ENCODE assay signal across 14 cellular contexts in genomic region chr16:84928679-84929420, GRCh38.
DNase-seq lines count a peak whose midpoint lies in the region; ATAC-seq, FAIRE-seq and TF ChIP-seq lines count a peak whose summit lies in the region.
"Had no signal": no experiment of that assay in that cellular context is flagged by ENCODE, and none has a peak within 500 bp of the region (broad histone marks: within the 10 kb centered on the region; RNA-seq: fewer than 3 reads in every experiment).

No MANE protein-coding gene starts in this region.

- H4K20me1 ChIP-seq in GM23248 (ENCODE audit: insufficient read depth), result no peaks in the 10 kb centered on the region
- peaks cover 5% of the 10 kb centered on the region; the same call in 1 of the 2 replicates for H4K20me1 ChIP-seq in K562 (replicated peaks; ENCODE audit: control insufficient read depth, insufficient read depth, low read length)

- H2AFZ ChIP-seq in GM23248 (peak overlapping the region; percentile 36; the same call in 1 of the 2 replicates), K562 (ENCODE audit: low read depth, low read length) (no peak overlapping the region)

- intact Hi-C loops in K562 (cut with micrococcal nuclease), result loop anchor here (5.0 kb wide), 1 partner anchor 158 kb away; no protein-coding TSS in a partner anchor
- intact Hi-C loops in activated naive CD4-positive, alpha-beta T cell treated with anti-CD3 and anti-CD28 coated beads for 36 hours (cut with micrococcal nuclease), result no loop called here

- peak; percentile 90 for DNase-seq in GM23248
- peak in 3 of 4 experiments; percentile 28 to 70 (median 65) for DNase-seq in K562 (ENCODE audit: extremely low read depth in 1 of 4, low spot score in 3 of 4)
- DNase-seq in immature natural killer cell, result no peak
- DNase-seq in stimulated activated effector memory CD8-positive, alpha-beta T cell treated with anti-CD3 and anti-CD28 coated beads, Interleukin-12 subunit alpha, Interleukin-12 subunit beta, amount 100 ng/mL, for 72 hours (ENCODE audit: low spot score in 2 of 2), result no peak
- DNase-seq in GM10248 (ENCODE audit: extremely low spot score), result no peak
- DNase-seq in NCI-H187 (lab: John Stamatoyannopoulos, UW), result no peak
- DNase-seq in activated naive CD4-positive, alpha-beta T cell treated with anti-CD3 and anti-CD28 coated beads for 36 hours, result no peak
- DNase-seq in HEK293T (ENCODE audit: extremely low spot score), result no peak
- DNase-seq: COR-L47, NCI-H1048, T-helper 9 cell had no signal

- no TSS peak for BruUV-seq in K562 (replicated peaks; lab: Mats Ljungman, UMichigan)

- peak overlapping the region; percentile 51 for H3K9ac ChIP-seq in GM23248
- no peak overlapping the region; a peak in 1 of 4 replicates for H3K9ac ChIP-seq in K562 (ENCODE audit: insufficient read depth in 1 of 2, low read depth in 2 of 2, low read length in 2 of 2)

- H3F3A ChIP-seq in GM23248 (ENCODE audit: insufficient read depth), result no peaks in the 10 kb centered on the region; the same call in 1 of the 2 replicates

- H3K4me2 ChIP-seq in GM23248 (ENCODE audit: unreplicated experiment) (peak overlapping the region; percentile 46), K562 (ENCODE audit: insufficient read depth, low read length) (no peak overlapping the region)

- POLR2A ChIA-PET in K562 (lab: Yijun Ruan, JAX), result interaction anchor here (0.7 to 0.8 kb wide), 4 partner anchors 17 to 115 kb away, joined by 3 to 4 read pairs (median 3); no protein-coding TSS in a partner anchor
- POLR2A ChIA-PET in GM10248 (lab: Yijun Ruan, JAX), result no interaction called here
- POLR2A ChIA-PET in HEK293T (lab: Yijun Ruan, JAX), result no interaction called here

- no peak for TF ChIP-seq POLR2A in K562 (conservative IDR thresholded peaks at IDR 0.05)

- H3K36me3 Mint-ChIP-seq in immature natural killer cell, result no peaks in the 10 kb centered on the region
- H3K36me3 Mint-ChIP-seq in stimulated activated effector memory CD8-positive, alpha-beta T cell treated with anti-CD3 and anti-CD28 coated beads, Interleukin-12 subunit alpha, Interleukin-12 subunit beta, amount 100 ng/mL, for 72 hours, result peaks cover 32% of the 10 kb centered on the region
- no peaks in the 10 kb centered on the region for H3K36me3 Mint-ChIP-seq in activated naive CD4-positive, alpha-beta T cell treated with anti-CD3 and anti-CD28 coated beads for 36 hours (ENCODE audit: low read depth)
- H3K36me3 Mint-ChIP-seq: brain, memory B cell had no signal

- H3K4me1 ChIP-seq in GM23248 (ENCODE audit: insufficient read depth), result peaks cover 23% of the 10 kb centered on the region
- H3K4me1 ChIP-seq in K562 (replicated peaks in 1 of 2; ENCODE audit: control insufficient read depth in 2 of 2, insufficient read depth in 2 of 2, low read length in 2 of 2), result peaks cover 10 to 57% of the 10 kb centered on the region in 2 experiments

- WGBS in GM23248 (ENCODE audit: low coverage in 1 of 2, low lambda C conversion rate in 2 of 2, missing lambda C conversion rate in 2 of 2), 2 experiments, result 10 to 14% methylated on average over 16 of the region's 16 CpGs
- WGBS in K562 (ENCODE audit: insufficient coverage, low coverage, missing lambda C conversion rate), result 33% methylated on average over 16 of the region's 16 CpGs

- peak; percentile 15; the same call in 2 of the 3 replicates for ATAC-seq in K562
- no peak for ATAC-seq in stimulated activated effector memory CD8-positive, alpha-beta T cell treated with anti-CD3 and anti-CD28 coated beads, Interleukin-12 subunit alpha, Interleukin-12 subunit beta, amount 100 ng/mL, for 72 hours

- H3K9me1 ChIP-seq in K562 (ENCODE audit: control insufficient read depth, insufficient read depth, low read length), result peaks cover 6% of the 10 kb centered on the region

- H3K79me2 ChIP-seq in GM23248 (ENCODE audit: insufficient read depth) (no peaks in the 10 kb centered on the region), K562 (ENCODE audit: control insufficient read depth, insufficient read depth, low read length) (no peaks in the 10 kb centered on the region)

- peaks cover 0 to 4% (median 0%) of the 10 kb centered on the region in 6 donors for H3K9me3 Mint-ChIP-seq in immature natural killer cell
- H3K9me3 Mint-ChIP-seq in stimulated activated effector memory CD8-positive, alpha-beta T cell treated with anti-CD3 and anti-CD28 coated beads, Interleukin-12 subunit alpha, Interleukin-12 subunit beta, amount 100 ng/mL, for 72 hours, result no peaks in the 10 kb centered on the region
- peaks cover 3% of the 10 kb centered on the region for H3K9me3 Mint-ChIP-seq in activated naive CD4-positive, alpha-beta T cell treated with anti-CD3 and anti-CD28 coated beads for 36 hours
- H3K9me3 Mint-ChIP-seq: memory B cell had no signal

- H3K27ac ChIP-seq in GM23248 (no peak overlapping the region), K562 (ENCODE audit: extremely low read depth, low read depth, low read length) (no peak overlapping the region)
- H3K27ac ChIP-seq: HL-60 had no signal

- peak in 1 of 2 experiments; percentile 21; a peak in 1 of 4 replicates for TF ChIP-seq RAD21 in K562 (CRISPR knock-in tag; conservative IDR thresholded peaks at IDR 0.05 in 1 of 2, IDR thresholded peaks at IDR 0.05 in 1 of 2)

- TF ChIP-seq CTCF in K562 (IDR thresholded peaks at IDR 0.05 in 2 of 3, conservative IDR thresholded peaks at IDR 0.05 in 1 of 3; ENCODE audit: insufficient read depth in 2 of 3, low read depth in 1 of 3, low read length in 3 of 3), result no peak; a peak in 1 of 6 replicates
- TF ChIP-seq CTCF in GM10248 (IDR thresholded peaks at IDR 0.05; ENCODE audit: control extremely low read depth, extremely low read depth, low read depth, missing control alignments), result no peak

- H3K36me3 ChIP-seq in GM23248 (ENCODE audit: low read depth), result no peaks in the 10 kb centered on the region
- H3K36me3 ChIP-seq in K562 (ENCODE audit: control insufficient read depth, insufficient read depth, low read length), result no peaks in the 10 kb centered on the region

- no peak for TF ChIP-seq EP300 in K562 (IDR thresholded peaks at IDR 0.05; ENCODE audit: low read length)

- H3K4me1 Mint-ChIP-seq in immature natural killer cell, result peaks cover 3 to 4% of the 10 kb centered on the region in 2 donors
- H3K4me1 Mint-ChIP-seq in stimulated activated effector memory CD8-positive, alpha-beta T cell treated with anti-CD3 and anti-CD28 coated beads, Interleukin-12 subunit alpha, Interleukin-12 subunit beta, amount 100 ng/mL, for 72 hours, result peaks cover 21% of the 10 kb centered on the region
- no peaks in the 10 kb centered on the region for H3K4me1 Mint-ChIP-seq in activated naive CD4-positive, alpha-beta T cell treated with anti-CD3 and anti-CD28 coated beads for 36 hours (ENCODE audit: low read depth)
- H3K4me1 Mint-ChIP-seq: memory B cell had no signal

- in situ Hi-C loops in GM23248 (cut with MboI), result no loop called here
- in situ Hi-C loops in K562 (cut with MboI), result loop anchor here (5.0 kb wide), 1 partner anchor 43 kb away; no protein-coding TSS in a partner anchor

- H3K27me3 Mint-ChIP-seq in immature natural killer cell (ENCODE audit: low read depth in 3 of 3), result peaks cover 2 to 17% (median 2%) of the 10 kb centered on the region in 3 donors
- H3K27me3 Mint-ChIP-seq in activated naive CD4-positive, alpha-beta T cell treated with anti-CD3 and anti-CD28 coated beads for 36 hours (ENCODE audit: low read depth), result no peaks in the 10 kb centered on the region

- no peak overlapping the region for H3K4me3 Mint-ChIP-seq in immature natural killer cell
- H3K4me3 Mint-ChIP-seq in stimulated activated effector memory CD8-positive, alpha-beta T cell treated with anti-CD3 and anti-CD28 coated beads, Interleukin-12 subunit alpha, Interleukin-12 subunit beta, amount 100 ng/mL, for 72 hours, result no peak overlapping the region
- H3K4me3 Mint-ChIP-seq in activated naive CD4-positive, alpha-beta T cell treated with anti-CD3 and anti-CD28 coated beads for 36 hours, result no peak overlapping the region
- H3K4me3 Mint-ChIP-seq: brain, memory B cell had no signal

- H3K27me3 ChIP-seq in GM23248 (replicated peaks; ENCODE audit: insufficient read depth) (no peaks in the 10 kb centered on the region), K562 (ENCODE audit: control insufficient read depth in 2 of 2, insufficient read depth in 2 of 2, low read length in 2 of 2) (peaks cover 9 to 19% of the 10 kb centered on the region in 2 experiments; a peak in 3 of 5 replicates)

- no peaks in the 10 kb centered on the region for H3K9me3 ChIP-seq in GM23248 (ENCODE audit: low read depth)
- no peaks in the 10 kb centered on the region for H3K9me3 ChIP-seq in K562 (replicated peaks; ENCODE audit: control insufficient read depth, insufficient read depth, low read depth, low read length)

- H3K4me3 ChIP-seq in GM23248 (no peak overlapping the region), K562 (no peak overlapping the region)

- no peak for FAIRE-seq in K562 (lab: Jason Lieb, UNC)

- H3K27ac Mint-ChIP-seq in immature natural killer cell, result peak overlapping the region in 5 of 6 donors; percentile 45 to 84 (median 61)
- H3K27ac Mint-ChIP-seq in stimulated activated effector memory CD8-positive, alpha-beta T cell treated with anti-CD3 and anti-CD28 coated beads, Interleukin-12 subunit alpha, Interleukin-12 subunit beta, amount 100 ng/mL, for 72 hours, result peak overlapping the region; percentile 91
- H3K27ac Mint-ChIP-seq in activated naive CD4-positive, alpha-beta T cell treated with anti-CD3 and anti-CD28 coated beads for 36 hours, result no peak overlapping the region
- H3K27ac Mint-ChIP-seq: memory B cell had no signal

- no peaks in the 10 kb centered on the region for H3K9me2 ChIP-seq in GM23248 (ENCODE audit: insufficient read depth)

- CTCF ChIA-PET in K562 (lab: Yijun Ruan, JAX; ENCODE audit: low intra/inter-chr PET ratio) (interaction anchor here (0.7 to 1.3 kb wide), 3 partner anchors 11 to 23 kb away, joined by 3 to 5 read pairs (median 3); no protein-coding TSS in a partner anchor), GM10248 (lab: Yijun Ruan, JAX) (interaction anchor here (1.0 to 6.6 kb wide), 3 partner anchors 9 to 39 kb away, joined by 3 to 89 read pairs (median 65); no protein-coding TSS in a partner anchor), HEK293T (lab: Yijun Ruan, JAX) (interaction anchor here (0.6 to 1.0 kb wide), 2 partner anchors 125 to 203 kb away, joined by 3 read pairs; no protein-coding TSS in a partner anchor)
- CTCF ChIA-PET in activated naive CD4-positive, alpha-beta T cell treated with anti-CD3 and anti-CD28 coated beads for 36 hours (lab: Charles Lee), result interaction anchor here (0.5 to 1.8 kb wide), 2 partner anchors 42 to 1171 kb away, joined by 3 to 9 read pairs; no protein-coding TSS in a partner anchor

TF ChIP-seq in K562, 482 proteins besides CTCF, POLR2A, EP300 and RAD21 (continues in another document):
- TF ChIP-seq MAZ (CRISPR knock-in tag; conservative IDR thresholded peaks at IDR 0.05 in 1 of 2, IDR thresholded peaks at IDR 0.05 in 1 of 2) (no peak), SNIP1 (IDR thresholded peaks at IDR 0.05; ENCODE audit: low read depth) (no peak)

TF ChIP-seq in HEK293T, 16 proteins besides CTCF, POLR2A, EP300 and RAD21 (continues in another document):
- TF ChIP-seq L3MBTL2 (conservative IDR thresholded peaks at IDR 0.05) (no peak), LEF1 (IDR thresholded peaks at IDR 0.05; ENCODE audit: borderline replicate concordance) (no peak), SUZ12 (IDR thresholded peaks at IDR 0.05) (no peak), NFRKB (IDR thresholded peaks at IDR 0.05) (no peak), BHLHE40 (IDR thresholded peaks at IDR 0.05; ENCODE audit: borderline replicate concordance) (no peak), FOXA1 (IDR thresholded peaks at IDR 0.05) (no peak), SP1 (IDR thresholded peaks at IDR 0.05) (no peak)

Comparison
In these comparisons a context has a peak if more than half of its experiments do, and no peak if none do; other contexts are left out.
1. DNase-seq: peak in GM23248 (single experiment) and K562 (3 of 4); none in immature natural killer cell (0 of 3), stimulated activated effector memory CD8-positive, alpha-beta T cell treated with anti-CD3 and anti-CD28 coated beads, Interleukin-12 subunit alpha, Interleukin-12 subunit beta, amount 100 ng/mL, for 72 hours (0 of 2), GM10248 (single experiment), NCI-H187 (0 of 2), activated naive CD4-positive, alpha-beta T cell treated with anti-CD3 and anti-CD28 coated beads for 36 hours (single experiment) and HEK293T (single experiment).